ENCODE assay signal across 14 cellular contexts in genomic region chr6:165701005-165701404, GRCh38. TPM values are rescaled to one million over a fixed set of nuclear protein-coding genes. Genes with fewer than 3 reads are reported as not detected.
DNase-seq lines count a peak whose midpoint lies in the region; ATAC-seq and TF ChIP-seq lines count a peak whose summit lies in the region.
"Had no signal": no experiment of that assay in that cellular context is flagged by ENCODE, and none has a peak within 500 bp of the region (broad histone marks: within the 10 kb centered on the region; RNA-seq: fewer than 3 reads in every experiment).

No MANE protein-coding gene starts in this region.

- ATAC-seq in aorta (ENCODE audit: low FRiP score) (peak; percentile 8), GM18498 (IDR thresholded peaks at IDR 0.05; ENCODE audit: unreplicated experiment) (no peak), HG02588 (IDR thresholded peaks at IDR 0.05; ENCODE audit: unreplicated experiment) (no peak)

- WGBS in aorta, 2 donors, result 5 to 9% methylated on average over 4 of the region's 4 CpGs

- H3K4me3 ChIP-seq in adipocyte (ENCODE audit: low read length) (no peak overlapping the region), fibroblast of lung (replicated peaks in 1 of 4; ENCODE audit: control extremely low read depth in 1 of 4, insufficient read depth in 1 of 4, low read depth in 3 of 4, low read length in 4 of 4) (no peak overlapping the region), left ventricle myocardium inferior (no peak overlapping the region), aorta (ENCODE audit: low read length in 2 of 2) (no peak overlapping the region)

- no peaks in the 10 kb centered on the region for H3K79me2 ChIP-seq in fibroblast of lung (ENCODE audit: control insufficient read depth, insufficient read depth, low read length)

- TF ChIP-seq CTCF in fibroblast of lung (conservative IDR thresholded peaks at IDR 0.05 in 1 of 2, IDR thresholded peaks at IDR 0.05 in 1 of 2; ENCODE audit: low read depth in 1 of 2, low read length in 2 of 2) (no peak), left ventricle myocardium inferior (IDR thresholded peaks at IDR 0.05; ENCODE audit: borderline replicate concordance) (no peak)

- H4K20me1 ChIP-seq in fibroblast of lung (ENCODE audit: control insufficient read depth, extremely low read depth, insufficient read depth, low read length), result no peaks in the 10 kb centered on the region

- no peak overlapping the region for H2AFZ ChIP-seq in fibroblast of lung (ENCODE audit: low read length)

- H3K4me2 ChIP-seq in fibroblast of lung (ENCODE audit: extremely low read depth, insufficient read depth, low read length), result no peak overlapping the region
- H3K4me2 ChIP-seq: KMS-11 had no signal

- intact Hi-C loops in left ventricle myocardium inferior (cut with micrococcal nuclease) (no loop called here), aorta (cut with DNase I) (loop anchor here in 1 of 2 donors (5.0 kb wide), 1 partner anchor 39 kb away; the partner anchor contains the start of gene PDE10A)

- H3K27ac ChIP-seq in fibroblast of lung (ENCODE audit: insufficient read depth, low read length), result no peak overlapping the region
- H3K27ac ChIP-seq in left ventricle myocardium inferior (replicated peaks), result peak overlapping the region; percentile 80
- H3K27ac ChIP-seq in aorta (ENCODE audit: low read depth in 1 of 2, low read length in 2 of 2), result no peak overlapping the region
- H3K27ac ChIP-seq: C4-2B, KMS-11 had no signal

- H3K9ac ChIP-seq in adipocyte (ENCODE audit: low read length), result no peak overlapping the region
- no peak overlapping the region for H3K9ac ChIP-seq in fibroblast of lung (ENCODE audit: insufficient read depth, low read length)
- H3K9ac ChIP-seq: KMS-11 had no signal

- DNase-seq in adipocyte (ENCODE audit: low read depth) (peak; percentile 0), fibroblast of lung (ENCODE audit: low read depth in 2 of 2) (peak; percentile 21 to 24), left ventricle myocardium inferior (no peak), aorta (no peak), NCI-H2171 treated with DMSO at 0.1 percent for 48 hours (lab: John Stamatoyannopoulos, UW) (no peak)
- DNase-seq: DMS79 treated with DMSO at 0.1 percent for 48 hours, NCI-H1417 treated with DMSO at 0.1 percent for 48 hours, NCI-H1930, NCI-H345, NCI-H524 treated with DMSO at 0.1 percent for 48 hours had no signal

- no peaks in the 10 kb centered on the region for H3K4me1 ChIP-seq in adipocyte (ENCODE audit: control insufficient read depth, insufficient read depth, low read length)
- H3K4me1 ChIP-seq in fibroblast of lung (ENCODE audit: control insufficient read depth, extremely low read depth, insufficient read depth, low read length), result no peaks in the 10 kb centered on the region
- H3K4me1 ChIP-seq in left ventricle myocardium inferior, result peaks cover 30% of the 10 kb centered on the region
- peaks cover 3 to 5% of the 10 kb centered on the region in 2 donors for H3K4me1 ChIP-seq in aorta (ENCODE audit: control insufficient read depth in 1 of 2, insufficient read depth in 2 of 2, low read length in 2 of 2)

- H3K36me3 ChIP-seq in adipocyte (ENCODE audit: control insufficient read depth, insufficient read depth, low read length, severe bottlenecking) (no peaks in the 10 kb centered on the region), fibroblast of lung (ENCODE audit: control insufficient read depth, insufficient read depth, low read length) (no peaks in the 10 kb centered on the region), left ventricle myocardium inferior (no peaks in the 10 kb centered on the region), aorta (ENCODE audit: control insufficient read depth in 1 of 2, insufficient read depth in 2 of 2, low read length in 1 of 2) (no peaks in the 10 kb centered on the region)

- no peaks in the 10 kb centered on the region for H3K27me3 ChIP-seq in adipocyte (replicated peaks; ENCODE audit: control insufficient read depth, insufficient read depth, low read length)
- no peaks in the 10 kb centered on the region for H3K27me3 ChIP-seq in fibroblast of lung (ENCODE audit: control insufficient read depth, insufficient read depth, low read length)
- no peaks in the 10 kb centered on the region for H3K27me3 ChIP-seq in left ventricle myocardium inferior (ENCODE audit: low read depth)
- no peaks in the 10 kb centered on the region for H3K27me3 ChIP-seq in aorta (ENCODE audit: control insufficient read depth in 1 of 2, insufficient read depth in 2 of 2, low read length in 1 of 2)

- H3K9me3 ChIP-seq in adipocyte (ENCODE audit: control insufficient read depth, low read length), result peaks cover 13% of the 10 kb centered on the region
- H3K9me3 ChIP-seq in fibroblast of lung (ENCODE audit: control insufficient read depth, insufficient read depth, low read depth, low read length), result no peaks in the 10 kb centered on the region
- peaks cover 25% of the 10 kb centered on the region for H3K9me3 ChIP-seq in left ventricle myocardium inferior (replicated peaks)
- H3K9me3 ChIP-seq in aorta (ENCODE audit: control insufficient read depth, low read length), result no peaks in the 10 kb centered on the region

RNA-seq across cellular contexts. Expression of gene PDE10A, which starts 38.0 kb away (rescaled TPM):
- under 0.01 TPM in 2 replicates for total RNA-seq in fibroblast of lung
- 0.18 and 0.19 TPM in 2 replicates for polyA plus RNA-seq in fibroblast of lung
- 0.02 and 0.28 TPM in 2 replicates for polyA plus RNA-seq in fibroblast of lung (2012)
- 1.4 TPM in 1 of 2 replicates, not detected in the other for polyA minus RNA-seq in fibroblast of lung (ENCODE audit: low replicate concordance)
- 12.2 TPM for total RNA-seq in left ventricle myocardium inferior
- total RNA-seq in aorta, result 10 to 100 TPM in 1 of 2 donors, 1 to 10 TPM in 1; 8.7 to 17.1 TPM
- 1 to 10 TPM in 1 of 2 donors, under 1 TPM in 1; 0.75 to 3.8 TPM for polyA plus RNA-seq in aorta

Comparison
In these comparisons a context has a peak if more than half of its experiments do, and no peak if none do; other contexts are left out.
1. DNase-seq: peak in adipocyte (single experiment) and fibroblast of lung (2 of 2); none in left ventricle myocardium inferior (single experiment), aorta (0 of 2) and NCI-H2171 treated with DMSO at 0.1 percent for 48 hours (single experiment).